In the genomic region with DNA sequence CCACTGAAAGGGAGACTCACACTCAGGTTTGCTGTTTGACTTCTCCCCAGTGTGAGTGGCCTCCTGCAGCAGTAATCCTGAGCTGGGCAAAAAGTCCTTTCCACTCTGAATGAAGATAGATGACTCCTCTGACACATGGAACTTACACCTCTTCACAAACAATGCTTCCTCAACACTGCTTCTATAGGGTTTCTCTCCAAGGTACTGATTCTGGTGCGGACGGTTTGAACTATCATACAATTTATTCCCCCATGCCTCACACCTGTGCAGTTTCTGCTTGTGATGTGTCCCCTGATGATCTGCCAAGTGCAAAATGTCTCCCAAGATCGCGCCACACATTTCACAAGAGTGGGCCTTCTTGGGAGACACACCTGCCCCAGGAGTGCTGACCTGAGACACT, we compare ENCODE assay signal across 28 cellular contexts. TPM values are rescaled to one million over a fixed set of nuclear protein-coding genes. Genes with fewer than 3 reads are reported as not detected.
"Had no signal": no experiment of that assay in that cellular context is flagged by ENCODE, and none has a peak within 500 bp of the region (broad histone marks: within the 10 kb centered on the region; RNA-seq: fewer than 3 reads in every experiment).

No MANE protein-coding gene starts in this region.

- H3K27me3 ChIP-seq: dorsolateral prefrontal cortex, esophagus muscularis mucosa, foreskin keratinocyte, gastroesophageal sphincter, heart left ventricle, hepatocyte, left lung, ovary, sigmoid colon, transverse colon, vagina had no signal

- H2AFZ ChIP-seq: hepatocyte had no signal

- H3K4me2 ChIP-seq: hepatocyte had no signal

- H3K4me3 ChIP-seq: dorsolateral prefrontal cortex, esophagus muscularis mucosa, gastroesophageal sphincter, heart left ventricle, hepatocyte, left lung, lower lobe of right lung, ovary, psoas muscle, sigmoid colon, thoracic aorta, transverse colon, vagina had no signal

- FAIRE-seq: colon, endothelial cell of umbilical vein, islet of Langerhans had no signal

- H3K4me1 ChIP-seq: esophagus muscularis mucosa, foreskin keratinocyte, gastroesophageal sphincter, heart left ventricle, left lung, lower lobe of right lung, psoas muscle, sigmoid colon, transverse colon, vagina had no signal

- DNase-seq: dorsolateral prefrontal cortex; effector CD4-positive, alpha-beta T cell; foreskin keratinocyte; heart left ventricle; left cardiac atrium; left lung; lower lobe of right lung; naive thymus-derived CD4-positive, alpha-beta T cell; occipital lobe; ovary; posterior cingulate gyrus; psoas muscle; right cardiac atrium; sigmoid colon; stimulated activated CD4-positive, alpha-beta T cell treated with anti-CD3 and anti-CD28 coated beads, Interleukin-4, amount 100 ng/mL, for 4 hours; stimulated activated naive CD8-positive, alpha-beta T cell treated with anti-CD3 and anti-CD28 coated beads, Interleukin-15, Interleukin-2, amounts not matched to agents 100 U/mL and 50 U/mL, for 24 hours; transverse colon had no signal

- H3K27ac ChIP-seq: dorsolateral prefrontal cortex, esophagus muscularis mucosa, foreskin keratinocyte, gastroesophageal sphincter, heart left ventricle, hepatocyte, left lung, lower lobe of right lung, ovary, psoas muscle, sigmoid colon, thoracic aorta, transverse colon, vagina had no signal

- ATAC-seq: foreskin keratinocyte; gastroesophageal sphincter; heart left ventricle; left cardiac atrium; left lung; lower lobe of right lung; naive thymus-derived CD4-positive, alpha-beta T cell; psoas muscle; right cardiac atrium; stimulated activated memory B cell treated with anti-CD40 and anti-IgM and Interleukin-4, amounts not matched to agents 10 μg/mL and 1 μg/mL and 100 μg/mL, for 72 hours; stimulated activated naive CD8-positive, alpha-beta T cell treated with anti-CD3 and anti-CD28 coated beads, Interleukin-15, Interleukin-2, amounts not matched to agents 100 U/mL and 50 U/mL, for 24 hours had no signal

RNA-seq across cellular contexts. Expression of gene C19orf18, which starts 46.7 kb away (rescaled TPM):
- total RNA-seq: epithelial cell of proximal tubule, occipital lobe, skeletal muscle tissue, thoracic aorta, transverse colon had no signal
- polyA plus RNA-seq: naive thymus-derived CD4-positive, alpha-beta T cell had no signal
